In genomic region chr3:171168086-171168485, GRCh38 we compare ENCODE assay signal across 10 cellular contexts.
DNase-seq lines count a peak whose midpoint lies in the region; ATAC-seq, FAIRE-seq and TF ChIP-seq lines count a peak whose summit lies in the region.
"Had no signal": no experiment of that assay in that cellular context is flagged by ENCODE, and none has a peak within 500 bp of the region (broad histone marks: within the 10 kb centered on the region; RNA-seq: fewer than 3 reads in every experiment).

No MANE protein-coding gene starts in this region.

- no peak overlapping the region for H3K4me3 Mint-ChIP-seq in GM23338

- no peaks in the 10 kb centered on the region for H3K27me3 ChIP-seq in GM23338 (ENCODE audit: insufficient read depth)
- H3K27me3 ChIP-seq in heart left ventricle = no peaks in the 10 kb centered on the region
- H3K27me3 ChIP-seq in stomach = no peaks in the 10 kb centered on the region
- H3K27me3 ChIP-seq: thyroid gland had no signal

- H3K9me3 ChIP-seq in heart left ventricle (peaks cover 0 to 7% (median 3%) of the 10 kb centered on the region in 12 donors), stomach (peaks cover 0 to 2% (median 1%) of the 10 kb centered on the region in 4 donors)
- H3K9me3 ChIP-seq: thyroid gland had no signal

- peak; percentile 93 for ATAC-seq in GM23338
- peak; percentile 53 to 89 (median 86) for ATAC-seq in heart left ventricle
- ATAC-seq in HG03378 (IDR thresholded peaks at IDR 0.05; ENCODE audit: unreplicated experiment) = no peak
- ATAC-seq in HG02610 (IDR thresholded peaks at IDR 0.05; ENCODE audit: unreplicated experiment) = no peak

- no peaks in the 10 kb centered on the region for H4K20me1 ChIP-seq in GM23338 (replicated peaks; ENCODE audit: insufficient read depth)

- H3K27ac ChIP-seq in GM23338 (ENCODE audit: low read depth) = 0 out of 2 replicates have a peak overlapping the region, but pooled peaks have one; percentile 20
- H3K27ac ChIP-seq in heart left ventricle = no peak overlapping the region
- H3K27ac ChIP-seq in stomach = no peak overlapping the region
- H3K27ac ChIP-seq: thyroid gland had no signal

- H3K36me3 ChIP-seq in GM23338 (ENCODE audit: insufficient read depth) (no peaks in the 10 kb centered on the region), heart left ventricle (peaks cover 0 to 31% (median 7%) of the 10 kb centered on the region in 9 donors), stomach (peaks cover 0 to 40% (median 15%) of the 10 kb centered on the region in 4 donors)
- H3K36me3 ChIP-seq: thyroid gland had no signal

- H3K4me3 ChIP-seq in GM23338 (no peak overlapping the region), heart left ventricle (no peak overlapping the region), stomach (no peak overlapping the region)
- H3K4me3 ChIP-seq: thyroid gland had no signal

- TF ChIP-seq POLR2A in heart left ventricle (IDR thresholded peaks at IDR 0.05) (no peak), stomach (IDR thresholded peaks at IDR 0.05) (no peak), GM12892 (IDR thresholded peaks at IDR 0.05; ENCODE audit: low read depth, low read length) (no peak)

- no peak for TF ChIP-seq EP300 in stomach (IDR thresholded peaks at IDR 0.05)

- peaks cover 1% of the 10 kb centered on the region for H3K27me3 Mint-ChIP-seq in GM23338 (ENCODE audit: insufficient read depth, low read depth, poor library complexity)

- H3K4me1 Mint-ChIP-seq in GM23338 = peaks cover 23% of the 10 kb centered on the region

- H2AFZ ChIP-seq in GM23338 = no peak overlapping the region

- H3K79me2 ChIP-seq in GM23338 (replicated peaks; ENCODE audit: insufficient read depth) = no peaks in the 10 kb centered on the region

- H3F3A ChIP-seq in GM23338 (replicated peaks; ENCODE audit: low read depth) = no peaks in the 10 kb centered on the region

- H3K4me1 ChIP-seq in GM23338 (ENCODE audit: insufficient read depth) (peaks cover 14% of the 10 kb centered on the region), heart left ventricle (no peaks in the 10 kb centered on the region), stomach (peaks cover 0 to 10% (median 5%) of the 10 kb centered on the region in 4 donors)
- H3K4me1 ChIP-seq: thyroid gland had no signal

- H3K9me2 ChIP-seq in GM23338 (ENCODE audit: insufficient read depth) = no peaks in the 10 kb centered on the region

- TF ChIP-seq CTCF in GM23338 (conservative IDR thresholded peaks at IDR 0.05; ENCODE audit: low read depth in 2 of 2) (peak; percentile 29 to 66), heart left ventricle (IDR thresholded peaks at IDR 0.05) (peak in 9 of 12 donors; percentile 6 to 50 (median 25)), stomach (IDR thresholded peaks at IDR 0.05) (no peak)

- H3K27ac Mint-ChIP-seq in GM23338 = peak overlapping the region; percentile 36

- no peak for FAIRE-seq in GM12892 (lab: Jason Lieb, UNC)

- H3K9me3 Mint-ChIP-seq in GM23338 = peaks cover 1% of the 10 kb centered on the region

- 62 to 72% (median 66%) methylated on average over 5 of the region's 5 CpGs for WGBS in heart left ventricle, 4 donors
- 52 to 68% (median 53%) methylated on average over 5 of the region's 5 CpGs for WGBS in stomach, 5 donors

- intact Hi-C loops in heart left ventricle (cut with DNase I) (loop anchor here in 4 of 10 donors (10.0 kb wide), 4 partner anchors 297 to 623 kb away; partner anchors contain the start of gene TNIK (in 1 of the 4)), stomach (cut with DNase I; ENCODE audit: low total_unique reads) (no loop called here)

- H3K4me2 ChIP-seq in GM23338 = no peak overlapping the region

- DNase-seq in A172 (ENCODE audit: low spot score) (peak; percentile 51), GM23338 (ENCODE audit: low spot score) (peak; percentile 67), SW480 (ENCODE audit: low spot score) (peak; percentile 50), heart left ventricle (no peak), stomach (no peak), GM12892 (ENCODE audit: insufficient read length) (no peak)
- DNase-seq: activated T-cell treated with anti-CD3 and anti-CD28 coated beads, Interleukin-2, amount 50 U/mL, for 1 hour; thyroid gland had no signal

- H3K36me3 Mint-ChIP-seq in GM23338 (ENCODE audit: low read depth) = peaks cover 41% of the 10 kb centered on the region

TF ChIP-seq in GM23338, 12 proteins besides CTCF, POLR2A, EP300 and RAD21 (continues in another document):
- no peak for TF ChIP-seq NANOG (IDR thresholded peaks at IDR 0.05; ENCODE audit: borderline replicate concordance)
- TF ChIP-seq, protein P1, sequence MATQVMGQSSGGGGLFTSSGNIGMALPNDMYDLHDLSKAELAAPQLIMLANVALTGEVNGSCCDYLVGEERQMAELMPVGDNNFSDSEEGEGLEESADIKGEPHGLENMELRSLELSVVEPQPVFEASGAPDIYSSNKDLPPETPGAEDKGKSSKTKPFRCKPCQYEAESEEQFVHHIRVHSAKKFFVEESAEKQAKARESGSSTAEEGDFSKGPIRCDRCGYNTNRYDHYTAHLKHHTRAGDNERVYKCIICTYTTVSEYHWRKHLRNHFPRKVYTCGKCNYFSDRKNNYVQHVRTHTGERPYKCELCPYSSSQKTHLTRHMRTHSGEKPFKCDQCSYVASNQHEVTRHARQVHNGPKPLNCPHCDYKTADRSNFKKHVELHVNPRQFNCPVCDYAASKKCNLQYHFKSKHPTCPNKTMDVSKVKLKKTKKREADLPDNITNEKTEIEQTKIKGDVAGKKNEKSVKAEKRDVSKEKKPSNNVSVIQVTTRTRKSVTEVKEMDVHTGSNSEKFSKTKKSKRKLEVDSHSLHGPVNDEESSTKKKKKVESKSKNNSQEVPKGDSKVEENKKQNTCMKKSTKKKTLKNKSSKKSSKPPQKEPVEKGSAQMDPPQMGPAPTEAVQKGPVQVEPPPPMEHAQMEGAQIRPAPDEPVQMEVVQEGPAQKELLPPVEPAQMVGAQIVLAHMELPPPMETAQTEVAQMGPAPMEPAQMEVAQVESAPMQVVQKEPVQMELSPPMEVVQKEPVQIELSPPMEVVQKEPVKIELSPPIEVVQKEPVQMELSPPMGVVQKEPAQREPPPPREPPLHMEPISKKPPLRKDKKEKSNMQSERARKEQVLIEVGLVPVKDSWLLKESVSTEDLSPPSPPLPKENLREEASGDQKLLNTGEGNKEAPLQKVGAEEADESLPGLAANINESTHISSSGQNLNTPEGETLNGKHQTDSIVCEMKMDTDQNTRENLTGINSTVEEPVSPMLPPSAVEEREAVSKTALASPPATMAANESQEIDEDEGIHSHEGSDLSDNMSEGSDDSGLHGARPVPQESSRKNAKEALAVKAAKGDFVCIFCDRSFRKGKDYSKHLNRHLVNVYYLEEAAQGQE (IDR thresholded peaks at IDR 0.05; ENCODE audit: unreplicated experiment) = no peak
- TF ChIP-seq EZH2phosphoT487 (IDR thresholded peaks at IDR 0.05; ENCODE audit: unreplicated experiment) = no peak
- no peak for TF ChIP-seq STAT1 (IDR thresholded peaks at IDR 0.05; ENCODE audit: unreplicated experiment)
- TF ChIP-seq ZNF331 (CRISPR knock-in tag; IDR thresholded peaks at IDR 0.05; ENCODE audit: low read depth) = no peak

Comparison
In these comparisons a context has a peak if more than half of its experiments do, and no peak if none do; other contexts are left out.
1. DNase-seq: peak in A172 (single experiment), GM23338 (single experiment) and SW480 (single experiment); none in heart left ventricle (0 of 5), stomach (single experiment) and GM12892 (single experiment).
2. ATAC-seq: peak in GM23338 (single experiment) and heart left ventricle (4 of 4); none in HG03378 (single experiment) and HG02610 (single experiment).
3. CTCF ChIP-seq: peak in GM23338 (2 of 2) and heart left ventricle (9 of 12); none in stomach (0 of 7).